In the genomic region with DNA sequence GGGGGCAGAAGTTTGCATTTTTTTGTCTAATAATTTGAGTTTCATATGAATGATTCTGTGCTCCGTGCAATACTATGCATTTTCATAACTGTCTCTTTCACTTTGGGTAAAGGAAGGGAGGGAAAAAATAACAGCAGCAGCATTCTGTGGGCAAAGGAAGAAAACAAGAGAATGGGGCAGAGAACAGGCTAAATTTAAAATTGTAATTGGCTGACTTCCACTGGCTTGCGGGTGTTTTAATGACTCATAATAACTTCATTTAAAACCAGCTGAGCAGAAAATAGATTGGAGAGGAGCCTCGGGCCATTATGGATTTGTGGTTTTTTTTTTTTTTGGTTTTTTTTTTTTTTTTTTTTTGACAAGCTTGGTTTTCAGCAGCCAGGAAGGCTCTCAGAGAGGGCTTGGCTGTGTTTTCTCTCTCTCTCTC, we compare ENCODE assay signal across 8 cellular contexts.
DNase-seq lines count a peak whose midpoint lies in the region; ATAC-seq and TF ChIP-seq lines count a peak whose summit lies in the region.

No MANE protein-coding gene starts in this region.

- H3K9me3 ChIP-seq in colonic mucosa = no peaks in the 10 kb centered on the region
- no peaks in the 10 kb centered on the region for H3K9me3 ChIP-seq in mucosa of rectum (ENCODE audit: control insufficient read depth in 2 of 2, low read length in 2 of 2)

- DNase-seq in AG10803 (ENCODE audit: low read depth) (peak; percentile 91), KBM-7 (peak; percentile 94), RKO (ENCODE audit: low spot score) (peak; percentile 49), colonic mucosa (no peak), NCI-H1930 (lab: John Stamatoyannopoulos, UW) (no peak)

- H3K9ac ChIP-seq in colonic mucosa (ENCODE audit: low read depth in 2 of 2, low read length in 2 of 2) (no peak overlapping the region), mucosa of rectum (ENCODE audit: low read depth in 1 of 2, low read length in 2 of 2) (peak overlapping the region in 1 of 2 donors; percentile 42)

- TF ChIP-seq CTCF in AG10803 (conservative IDR thresholded peaks at IDR 0.05; ENCODE audit: low read length) (no peak), colonic mucosa (IDR thresholded peaks at IDR 0.05) (no peak)

- H3K4me3 ChIP-seq in AG10803 (ENCODE audit: low read length) (no peak overlapping the region), colonic mucosa (no peak overlapping the region), mucosa of rectum (ENCODE audit: low read length in 2 of 2) (no peak overlapping the region)

- intact Hi-C loops in colonic mucosa (cut with DNase I) = no loop called here

- H3K4me1 ChIP-seq in colonic mucosa (peaks cover 52% of the 10 kb centered on the region), mucosa of rectum (ENCODE audit: control insufficient read depth in 2 of 2, insufficient read depth in 2 of 2, low read length in 2 of 2) (peaks cover 59 to 84% of the 10 kb centered on the region in 2 donors)

- in situ Hi-C loops in KBM-7 (cut with MboI; ENCODE audit: low pct_unique_long_range_greater_than_20kb, low sequenced_read_pairs) = no loop called here

- ATAC-seq in HG03442 (IDR thresholded peaks at IDR 0.05; ENCODE audit: unreplicated experiment) (no peak), GM21786 (IDR thresholded peaks at IDR 0.05; ENCODE audit: unreplicated experiment) (no peak)

- H3K36me3 ChIP-seq in colonic mucosa (no peaks in the 10 kb centered on the region), mucosa of rectum (ENCODE audit: control insufficient read depth in 2 of 2, insufficient read depth in 2 of 2, low read length in 2 of 2) (no peaks in the 10 kb centered on the region)

- H3K27ac ChIP-seq in colonic mucosa (peak overlapping the region; percentile 34), mucosa of rectum (ENCODE audit: low read depth in 2 of 2, low read length in 2 of 2) (peak overlapping the region; percentile 82 to 90)

- no peaks in the 10 kb centered on the region for H3K27me3 ChIP-seq in colonic mucosa
- no peaks in the 10 kb centered on the region for H3K27me3 ChIP-seq in mucosa of rectum (ENCODE audit: control insufficient read depth in 2 of 2, insufficient read depth in 2 of 2, low read length in 2 of 2)

Comparison
In these comparisons a context has a peak if more than half of its experiments do, and no peak if none do; other contexts are left out.
1. DNase-seq: peak in AG10803 (single experiment), KBM-7 (single experiment) and RKO (single experiment); none in colonic mucosa (single experiment) and NCI-H1930 (0 of 2).